ENCODE assay signal across 1 cellular context in the genomic region with DNA sequence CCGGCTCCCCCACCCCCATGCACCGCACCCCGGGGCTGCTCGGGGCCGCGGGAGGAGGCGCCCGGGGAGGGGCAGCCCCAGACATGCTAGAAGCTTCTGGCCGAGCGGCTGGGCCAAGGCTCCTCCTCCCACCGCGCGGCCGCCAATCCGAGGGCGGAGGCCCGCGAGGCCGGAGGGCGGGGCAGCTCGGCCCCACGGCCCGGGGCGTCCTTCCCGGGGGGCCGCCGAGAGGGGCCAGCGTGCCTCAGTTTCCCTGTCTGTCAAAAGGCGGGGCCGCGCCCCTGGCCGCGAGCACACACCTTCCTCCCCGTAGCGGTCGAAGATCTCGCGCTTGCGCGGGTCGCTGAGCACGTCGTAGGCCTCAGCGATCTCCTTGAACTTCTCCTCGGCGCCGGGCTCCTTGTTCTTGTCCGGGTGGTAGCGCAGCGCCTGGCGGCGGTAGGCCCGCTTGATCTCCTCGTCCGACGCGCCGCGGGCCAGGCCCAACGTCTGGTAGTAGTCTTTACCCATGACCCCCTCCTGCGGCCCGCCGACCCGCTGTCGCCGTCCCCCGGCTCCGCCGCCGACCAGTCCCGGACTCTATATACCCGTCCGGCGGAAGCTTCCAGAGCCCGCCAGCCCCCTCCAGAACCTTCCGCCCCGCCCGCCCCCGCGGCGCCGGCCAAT.
TF ChIP-seq lines count a peak whose summit lies in the region.

A gene (minus strand): TSS at position 558 of the 666 bp plus-strand sequence. CDS start 48 bp downstream, at position 510.

TF ChIP-seq in K562, 482 proteins besides CTCF, POLR2A, EP300 and RAD21 (continued from another document and continues in another):
- TF ChIP-seq, protein P1, sequence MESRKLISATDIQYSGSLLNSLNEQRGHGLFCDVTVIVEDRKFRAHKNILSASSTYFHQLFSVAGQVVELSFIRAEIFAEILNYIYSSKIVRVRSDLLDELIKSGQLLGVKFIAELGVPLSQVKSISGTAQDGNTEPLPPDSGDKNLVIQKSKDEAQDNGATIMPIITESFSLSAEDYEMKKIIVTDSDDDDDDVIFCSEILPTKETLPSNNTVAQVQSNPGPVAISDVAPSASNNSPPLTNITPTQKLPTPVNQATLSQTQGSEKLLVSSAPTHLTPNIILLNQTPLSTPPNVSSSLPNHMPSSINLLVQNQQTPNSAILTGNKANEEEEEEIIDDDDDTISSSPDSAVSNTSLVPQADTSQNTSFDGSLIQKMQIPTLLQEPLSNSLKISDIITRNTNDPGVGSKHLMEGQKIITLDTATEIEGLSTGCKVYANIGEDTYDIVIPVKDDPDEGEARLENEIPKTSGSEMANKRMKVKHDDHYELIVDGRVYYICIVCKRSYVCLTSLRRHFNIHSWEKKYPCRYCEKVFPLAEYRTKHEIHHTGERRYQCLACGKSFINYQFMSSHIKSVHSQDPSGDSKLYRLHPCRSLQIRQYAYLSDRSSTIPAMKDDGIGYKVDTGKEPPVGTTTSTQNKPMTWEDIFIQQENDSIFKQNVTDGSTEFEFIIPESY (CRISPR knock-in tag; IDR thresholded peaks at IDR 0.05), result peak; percentile 71
- TF ChIP-seq HDAC3 (IDR thresholded peaks at IDR 0.05; ENCODE audit: borderline replicate concordance, partially characterized antibody) (no peak), ZFX (CRISPR knock-in tag; IDR thresholded peaks at IDR 0.05) (peak; percentile 97), JUND (IDR thresholded peaks at IDR 0.05; ENCODE audit: borderline replicate concordance, low read depth, low read length) (0 out of 2 replicates have a peak, but pooled peaks have one; percentile 7), JUND (tag; IDR thresholded peaks at IDR 0.05; ENCODE audit: borderline replicate concordance, low read depth, low read length) (0 out of 3 replicates have a peak, but pooled peaks have one; percentile 9), CEBPG (CRISPR knock-in tag; IDR thresholded peaks at IDR 0.05) (no peak), CEBPG (tag; conservative IDR thresholded peaks at IDR 0.05 in 1 of 2, IDR thresholded peaks at IDR 0.05 in 1 of 2) (no peak), ZNF586 (CRISPR knock-in tag; conservative IDR thresholded peaks at IDR 0.05) (no peak), TCF7 (IDR thresholded peaks at IDR 0.05; ENCODE audit: borderline replicate concordance) (no peak), ZNF408 (CRISPR knock-in tag; IDR thresholded peaks at IDR 0.05; ENCODE audit: low read depth) (no peak), DACH1 (IDR thresholded peaks at IDR 0.05; ENCODE audit: partially characterized antibody) (no peak), ZNF3 (CRISPR knock-in tag; IDR thresholded peaks at IDR 0.05) (no peak), ZNF778 (CRISPR knock-in tag; IDR thresholded peaks at IDR 0.05) (no peak), ZNF232 (CRISPR knock-in tag; IDR thresholded peaks at IDR 0.05) (no peak), EGR1 (conservative IDR thresholded peaks at IDR 0.05) (0 out of 2 replicates have a peak, but pooled peaks have one; percentile 13), ZSCAN32 (CRISPR knock-in tag; IDR thresholded peaks at IDR 0.05) (no peak), SMARCE1 (IDR thresholded peaks at IDR 0.05) (no peak), RBM15 (IDR thresholded peaks at IDR 0.05; ENCODE audit: insufficient read depth, low read length) (no peak), CHCHD3 (CRISPR knock-in tag; IDR thresholded peaks at IDR 0.05) (0 out of 2 replicates have a peak, but pooled peaks have one; percentile 35), SMAD4 (CRISPR knock-in tag; conservative IDR thresholded peaks at IDR 0.05) (peak; percentile 80), SAFB2 (IDR thresholded peaks at IDR 0.05; ENCODE audit: borderline replicate concordance, low read depth, low read length, severe bottlenecking) (no peak), HNRNPLL (IDR thresholded peaks at IDR 0.05; ENCODE audit: low read depth, low read length, poor library complexity, severe bottlenecking) (no peak), CTBP1 (IDR thresholded peaks at IDR 0.05; ENCODE audit: borderline replicate concordance) (peak; percentile 13), CBFB (CRISPR knock-in tag; IDR thresholded peaks at IDR 0.05) (no peak), ZNF143 (CRISPR knock-in tag; IDR thresholded peaks at IDR 0.05) (no peak), ZNF146 (CRISPR knock-in tag; IDR thresholded peaks at IDR 0.05; ENCODE audit: unreplicated experiment) (no peak), TAF15 (IDR thresholded peaks at IDR 0.05; ENCODE audit: low read depth, low read length) (no peak), SETDB1 (IDR thresholded peaks at IDR 0.05; ENCODE audit: low read length) (no peak), SLC30A9 (CRISPR knock-in tag; IDR thresholded peaks at IDR 0.05) (peak; percentile 63; the same call in 1 of the 2 replicates), MCM5 (IDR thresholded peaks at IDR 0.05; ENCODE audit: low read depth) (no peak), ZNF253 (CRISPR knock-in tag; conservative IDR thresholded peaks at IDR 0.05) (no peak), ZBED1 (IDR thresholded peaks at IDR 0.05) (peak; percentile 88; the same call in 1 of the 2 replicates), PRPF4 (IDR thresholded peaks at IDR 0.05; ENCODE audit: insufficient read depth, low read depth, low read length, poor library complexity, severe bottlenecking) (peak; percentile 82), CREBBP (IDR thresholded peaks at IDR 0.05; ENCODE audit: low read depth, low read length) (no peak), SREBF1 (IDR thresholded peaks at IDR 0.05; ENCODE audit: borderline replicate concordance, low read depth, low read length) (no peak), COPS2 (conservative IDR thresholded peaks at IDR 0.05) (no peak), NFE2L1 (tag; IDR thresholded peaks at IDR 0.05; ENCODE audit: borderline replicate concordance, low read depth) (no peak), NCOA1 (IDR thresholded peaks at IDR 0.05; ENCODE audit: low read depth) (peak; percentile 43; the same call in 1 of the 2 replicates), FOS (IDR thresholded peaks at IDR 0.05; ENCODE audit: extremely low read depth, insufficient read length) (no peak)
- TF ChIP-seq, protein P2, sequence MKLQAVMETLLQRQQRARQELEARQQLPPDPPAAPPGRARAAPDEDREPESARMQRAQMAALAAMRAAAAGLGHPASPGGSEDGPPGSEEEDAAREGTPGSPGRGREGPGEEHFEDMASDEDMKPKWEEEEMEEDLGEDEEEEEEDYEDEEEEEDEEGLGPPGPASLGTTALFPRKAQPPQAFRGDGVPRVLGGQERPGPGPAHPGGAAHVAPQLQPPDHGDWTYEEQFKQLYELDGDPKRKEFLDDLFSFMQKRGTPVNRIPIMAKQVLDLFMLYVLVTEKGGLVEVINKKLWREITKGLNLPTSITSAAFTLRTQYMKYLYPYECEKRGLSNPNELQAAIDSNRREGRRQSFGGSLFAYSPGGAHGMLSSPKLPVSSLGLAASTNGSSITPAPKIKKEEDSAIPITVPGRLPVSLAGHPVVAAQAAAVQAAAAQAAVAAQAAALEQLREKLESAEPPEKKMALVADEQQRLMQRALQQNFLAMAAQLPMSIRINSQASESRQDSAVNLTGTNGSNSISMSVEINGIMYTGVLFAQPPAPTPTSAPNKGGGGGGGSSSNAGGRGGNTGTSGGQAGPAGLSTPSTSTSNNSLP (IDR thresholded peaks at IDR 0.05; ENCODE audit: borderline replicate concordance, low read depth, low read length), result no peak
- TF ChIP-seq, protein P3, sequence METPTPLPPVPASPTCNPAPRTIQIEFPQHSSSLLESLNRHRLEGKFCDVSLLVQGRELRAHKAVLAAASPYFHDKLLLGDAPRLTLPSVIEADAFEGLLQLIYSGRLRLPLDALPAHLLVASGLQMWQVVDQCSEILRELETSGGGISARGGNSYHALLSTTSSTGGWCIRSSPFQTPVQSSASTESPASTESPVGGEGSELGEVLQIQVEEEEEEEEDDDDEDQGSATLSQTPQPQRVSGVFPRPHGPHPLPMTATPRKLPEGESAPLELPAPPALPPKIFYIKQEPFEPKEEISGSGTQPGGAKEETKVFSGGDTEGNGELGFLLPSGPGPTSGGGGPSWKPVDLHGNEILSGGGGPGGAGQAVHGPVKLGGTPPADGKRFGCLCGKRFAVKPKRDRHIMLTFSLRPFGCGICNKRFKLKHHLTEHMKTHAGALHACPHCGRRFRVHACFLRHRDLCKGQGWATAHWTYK (CRISPR knock-in tag; IDR thresholded peaks at IDR 0.05), result peak; percentile 81; the same call in 1 of the 2 replicates
- TF ChIP-seq, protein P4, sequence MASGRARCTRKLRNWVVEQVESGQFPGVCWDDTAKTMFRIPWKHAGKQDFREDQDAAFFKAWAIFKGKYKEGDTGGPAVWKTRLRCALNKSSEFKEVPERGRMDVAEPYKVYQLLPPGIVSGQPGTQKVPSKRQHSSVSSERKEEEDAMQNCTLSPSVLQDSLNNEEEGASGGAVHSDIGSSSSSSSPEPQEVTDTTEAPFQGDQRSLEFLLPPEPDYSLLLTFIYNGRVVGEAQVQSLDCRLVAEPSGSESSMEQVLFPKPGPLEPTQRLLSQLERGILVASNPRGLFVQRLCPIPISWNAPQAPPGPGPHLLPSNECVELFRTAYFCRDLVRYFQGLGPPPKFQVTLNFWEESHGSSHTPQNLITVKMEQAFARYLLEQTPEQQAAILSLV (tag; IDR thresholded peaks at IDR 0.05), result no peak
- TF ChIP-seq, protein P5, sequence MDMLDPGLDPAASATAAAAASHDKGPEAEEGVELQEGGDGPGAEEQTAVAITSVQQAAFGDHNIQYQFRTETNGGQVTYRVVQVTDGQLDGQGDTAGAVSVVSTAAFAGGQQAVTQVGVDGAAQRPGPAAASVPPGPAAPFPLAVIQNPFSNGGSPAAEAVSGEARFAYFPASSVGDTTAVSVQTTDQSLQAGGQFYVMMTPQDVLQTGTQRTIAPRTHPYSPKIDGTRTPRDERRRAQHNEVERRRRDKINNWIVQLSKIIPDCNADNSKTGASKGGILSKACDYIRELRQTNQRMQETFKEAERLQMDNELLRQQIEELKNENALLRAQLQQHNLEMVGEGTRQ (CRISPR knock-in tag; IDR thresholded peaks at IDR 0.05), result no peak; the same call in 1 of the 2 replicates
- TF ChIP-seq, protein P6, sequence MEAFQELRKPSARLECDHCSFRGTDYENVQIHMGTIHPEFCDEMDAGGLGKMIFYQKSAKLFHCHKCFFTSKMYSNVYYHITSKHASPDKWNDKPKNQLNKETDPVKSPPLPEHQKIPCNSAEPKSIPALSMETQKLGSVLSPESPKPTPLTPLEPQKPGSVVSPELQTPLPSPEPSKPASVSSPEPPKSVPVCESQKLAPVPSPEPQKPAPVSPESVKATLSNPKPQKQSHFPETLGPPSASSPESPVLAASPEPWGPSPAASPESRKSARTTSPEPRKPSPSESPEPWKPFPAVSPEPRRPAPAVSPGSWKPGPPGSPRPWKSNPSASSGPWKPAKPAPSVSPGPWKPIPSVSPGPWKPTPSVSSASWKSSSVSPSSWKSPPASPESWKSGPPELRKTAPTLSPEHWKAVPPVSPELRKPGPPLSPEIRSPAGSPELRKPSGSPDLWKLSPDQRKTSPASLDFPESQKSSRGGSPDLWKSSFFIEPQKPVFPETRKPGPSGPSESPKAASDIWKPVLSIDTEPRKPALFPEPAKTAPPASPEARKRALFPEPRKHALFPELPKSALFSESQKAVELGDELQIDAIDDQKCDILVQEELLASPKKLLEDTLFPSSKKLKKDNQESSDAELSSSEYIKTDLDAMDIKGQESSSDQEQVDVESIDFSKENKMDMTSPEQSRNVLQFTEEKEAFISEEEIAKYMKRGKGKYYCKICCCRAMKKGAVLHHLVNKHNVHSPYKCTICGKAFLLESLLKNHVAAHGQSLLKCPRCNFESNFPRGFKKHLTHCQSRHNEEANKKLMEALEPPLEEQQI (IDR thresholded peaks at IDR 0.05), result no peak
- TF ChIP-seq, protein P7, sequence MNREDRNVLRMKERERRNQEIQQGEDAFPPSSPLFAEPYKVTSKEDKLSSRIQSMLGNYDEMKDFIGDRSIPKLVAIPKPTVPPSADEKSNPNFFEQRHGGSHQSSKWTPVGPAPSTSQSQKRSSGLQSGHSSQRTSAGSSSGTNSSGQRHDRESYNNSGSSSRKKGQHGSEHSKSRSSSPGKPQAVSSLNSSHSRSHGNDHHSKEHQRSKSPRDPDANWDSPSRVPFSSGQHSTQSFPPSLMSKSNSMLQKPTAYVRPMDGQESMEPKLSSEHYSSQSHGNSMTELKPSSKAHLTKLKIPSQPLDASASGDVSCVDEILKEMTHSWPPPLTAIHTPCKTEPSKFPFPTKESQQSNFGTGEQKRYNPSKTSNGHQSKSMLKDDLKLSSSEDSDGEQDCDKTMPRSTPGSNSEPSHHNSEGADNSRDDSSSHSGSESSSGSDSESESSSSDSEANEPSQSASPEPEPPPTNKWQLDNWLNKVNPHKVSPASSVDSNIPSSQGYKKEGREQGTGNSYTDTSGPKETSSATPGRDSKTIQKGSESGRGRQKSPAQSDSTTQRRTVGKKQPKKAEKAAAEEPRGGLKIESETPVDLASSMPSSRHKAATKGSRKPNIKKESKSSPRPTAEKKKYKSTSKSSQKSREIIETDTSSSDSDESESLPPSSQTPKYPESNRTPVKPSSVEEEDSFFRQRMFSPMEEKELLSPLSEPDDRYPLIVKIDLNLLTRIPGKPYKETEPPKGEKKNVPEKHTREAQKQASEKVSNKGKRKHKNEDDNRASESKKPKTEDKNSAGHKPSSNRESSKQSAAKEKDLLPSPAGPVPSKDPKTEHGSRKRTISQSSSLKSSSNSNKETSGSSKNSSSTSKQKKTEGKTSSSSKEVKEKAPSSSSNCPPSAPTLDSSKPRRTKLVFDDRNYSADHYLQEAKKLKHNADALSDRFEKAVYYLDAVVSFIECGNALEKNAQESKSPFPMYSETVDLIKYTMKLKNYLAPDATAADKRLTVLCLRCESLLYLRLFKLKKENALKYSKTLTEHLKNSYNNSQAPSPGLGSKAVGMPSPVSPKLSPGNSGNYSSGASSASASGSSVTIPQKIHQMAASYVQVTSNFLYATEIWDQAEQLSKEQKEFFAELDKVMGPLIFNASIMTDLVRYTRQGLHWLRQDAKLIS (CRISPR knock-in tag; IDR thresholded peaks at IDR 0.05), result peak; percentile 96
- TF ChIP-seq, protein P8, sequence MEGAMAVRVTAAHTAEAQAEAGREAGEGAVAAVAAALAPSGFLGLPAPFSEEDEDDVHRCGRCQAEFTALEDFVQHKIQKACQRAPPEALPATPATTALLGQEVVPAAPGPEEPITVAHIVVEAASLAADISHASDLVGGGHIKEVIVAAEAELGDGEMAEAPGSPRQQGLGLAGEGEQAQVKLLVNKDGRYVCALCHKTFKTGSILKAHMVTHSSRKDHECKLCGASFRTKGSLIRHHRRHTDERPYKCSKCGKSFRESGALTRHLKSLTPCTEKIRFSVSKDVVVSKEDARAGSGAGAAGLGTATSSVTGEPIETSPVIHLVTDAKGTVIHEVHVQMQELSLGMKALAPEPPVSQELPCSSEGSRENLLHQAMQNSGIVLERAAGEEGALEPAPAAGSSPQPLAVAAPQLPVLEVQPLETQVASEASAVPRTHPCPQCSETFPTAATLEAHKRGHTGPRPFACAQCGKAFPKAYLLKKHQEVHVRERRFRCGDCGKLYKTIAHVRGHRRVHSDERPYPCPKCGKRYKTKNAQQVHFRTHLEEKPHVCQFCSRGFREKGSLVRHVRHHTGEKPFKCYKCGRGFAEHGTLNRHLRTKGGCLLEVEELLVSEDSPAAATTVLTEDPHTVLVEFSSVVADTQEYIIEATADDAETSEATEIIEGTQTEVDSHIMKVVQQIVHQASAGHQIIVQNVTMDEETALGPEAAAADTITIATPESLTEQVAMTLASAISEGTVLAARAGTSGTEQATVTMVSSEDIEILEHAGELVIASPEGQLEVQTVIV (CRISPR knock-in tag; IDR thresholded peaks at IDR 0.05; ENCODE audit: borderline replicate concordance), result no peak
